Comparison of ENCODE assay signal across 10 cellular contexts in genomic region chr10:63767512-63767911, GRCh38.
A peak's percentile ranks its signal among the peaks of the same experiment; 100 is the strongest.
DNase-seq lines count a peak whose midpoint lies in the region; ATAC-seq, FAIRE-seq and TF ChIP-seq lines count a peak whose summit lies in the region.
"Had no signal": no experiment of that assay in that cellular context is flagged by ENCODE, and none has a peak within 500 bp of the region (broad histone marks: within the 10 kb centered on the region; RNA-seq: fewer than 3 reads in every experiment).

No MANE protein-coding gene starts in this region.

- WGBS in liver: 70% methylated on average over 2 of the region's 2 CpGs

- ATAC-seq in mucosa of descending colon (no peak), HG03521 (IDR thresholded peaks at IDR 0.05; ENCODE audit: unreplicated experiment) (no peak)
- ATAC-seq: natural killer cell treated with Interleukin-12 subunit alpha and Interleukin-12 subunit beta and Interleukin-15 and Interleukin-18, amount 100 ng/mL, for 72 hours had no signal

- H3K9me3 ChIP-seq in liver (ENCODE audit: control insufficient read depth in 4 of 4, low read length in 3 of 4): no peaks in the 10 kb centered on the region
- H3K9me3 ChIP-seq in mucosa of descending colon: no peaks in the 10 kb centered on the region

- H3K4me3 ChIP-seq in AG09309 (ENCODE audit: control insufficient read depth, low read depth, low read length): no peak overlapping the region
- no peak overlapping the region for H3K4me3 ChIP-seq in astrocyte of the cerebellum (ENCODE audit: low read depth, low read length)
- no peak overlapping the region for H3K4me3 ChIP-seq in liver (ENCODE audit: low read depth in 1 of 3, low read length in 3 of 3)
- no peak overlapping the region for H3K4me3 ChIP-seq in mucosa of descending colon

- H3K4me1 ChIP-seq in liver (ENCODE audit: control insufficient read depth in 4 of 4, insufficient read depth in 4 of 4, low read length in 3 of 4) (peaks cover under 1 to 18% (median 13%) of the 10 kb centered on the region in 4 donors), mucosa of descending colon (ENCODE audit: low read depth) (no peaks in the 10 kb centered on the region)

- H3K27ac ChIP-seq in liver (ENCODE audit: low read depth in 1 of 2, low read length in 2 of 2): no peak overlapping the region

- peak; percentile 79 to 80 for TF ChIP-seq RAD21 in liver (IDR thresholded peaks at IDR 0.05)

- H3K36me3 ChIP-seq in liver (ENCODE audit: control insufficient read depth in 4 of 4, insufficient read depth in 3 of 4, low read depth in 1 of 4, low read length in 3 of 4) (no peaks in the 10 kb centered on the region), mucosa of descending colon (ENCODE audit: low read depth) (no peaks in the 10 kb centered on the region)

- in situ Hi-C loops in astrocyte of the cerebellum (cut with HindIII; ENCODE audit: low sequenced_read_pairs): no loop called here

- TF ChIP-seq CTCF in AG09309 (IDR thresholded peaks at IDR 0.05; ENCODE audit: control insufficient read depth, insufficient read depth, low read depth, low read length, missing control alignments) (peak; percentile 34), astrocyte of the cerebellum (IDR thresholded peaks at IDR 0.05; ENCODE audit: low read depth, low read length, missing control alignments) (peak; percentile 30), liver (IDR thresholded peaks at IDR 0.05; ENCODE audit: low read depth, low read length, missing input control) (peak; percentile 38), mucosa of descending colon (IDR thresholded peaks at IDR 0.05) (no peak)

- H3K9ac ChIP-seq in liver (ENCODE audit: low read depth in 1 of 2, low read length in 2 of 2): no peak overlapping the region

- H3K27me3 ChIP-seq in liver (ENCODE audit: control insufficient read depth in 4 of 4, insufficient read depth in 4 of 4, low read length in 3 of 4): no peaks in the 10 kb centered on the region

- no peak for DNase-seq in AG09309 (ENCODE audit: low read depth)
- peak; percentile 17 for DNase-seq in HTR-8/SVneo (ENCODE audit: insufficient read length, low spot score)
- DNase-seq in astrocyte of the cerebellum (ENCODE audit: low read depth): peak; percentile 26
- no peak for DNase-seq in mucosa of descending colon
- DNase-seq in nucleus accumbens (lab: John Stamatoyannopoulos, UW): no peak
- DNase-seq in T-helper 1 cell: no peak
- DNase-seq: activated gamma-delta T cell had no signal

- intact Hi-C loops in mucosa of descending colon (cut with DNase I, micrococcal nuclease): no loop called here

- no peak for FAIRE-seq in HTR-8/SVneo (lab: Jason Lieb, UNC)

TF ChIP-seq in liver, 16 proteins besides CTCF, POLR2A, EP300 and RAD21:
- TF ChIP-seq SP1 (IDR thresholded peaks at IDR 0.05) (no peak), JUND (IDR thresholded peaks at IDR 0.05) (no peak), HNF4A (conservative IDR thresholded peaks at IDR 0.05) (peak; percentile 6 to 26)

Comparison
In these comparisons a context has a peak if more than half of its experiments do, and no peak if none do; other contexts are left out.
1. DNase-seq: peak in HTR-8/SVneo (single experiment) and astrocyte of the cerebellum (single experiment); none in AG09309 (single experiment), mucosa of descending colon (0 of 3), nucleus accumbens (0 of 56) and T-helper 1 cell (0 of 5).